Comparison of ENCODE assay signal across 1 cellular context in genomic region chr2:159226608-159227007, GRCh38.
TF ChIP-seq lines count a peak whose summit lies in the region.

No MANE protein-coding gene starts in this region.

TF ChIP-seq in K562, 482 proteins besides CTCF, POLR2A, EP300 and RAD21 (continued from another document):
- TF ChIP-seq, protein P1, sequence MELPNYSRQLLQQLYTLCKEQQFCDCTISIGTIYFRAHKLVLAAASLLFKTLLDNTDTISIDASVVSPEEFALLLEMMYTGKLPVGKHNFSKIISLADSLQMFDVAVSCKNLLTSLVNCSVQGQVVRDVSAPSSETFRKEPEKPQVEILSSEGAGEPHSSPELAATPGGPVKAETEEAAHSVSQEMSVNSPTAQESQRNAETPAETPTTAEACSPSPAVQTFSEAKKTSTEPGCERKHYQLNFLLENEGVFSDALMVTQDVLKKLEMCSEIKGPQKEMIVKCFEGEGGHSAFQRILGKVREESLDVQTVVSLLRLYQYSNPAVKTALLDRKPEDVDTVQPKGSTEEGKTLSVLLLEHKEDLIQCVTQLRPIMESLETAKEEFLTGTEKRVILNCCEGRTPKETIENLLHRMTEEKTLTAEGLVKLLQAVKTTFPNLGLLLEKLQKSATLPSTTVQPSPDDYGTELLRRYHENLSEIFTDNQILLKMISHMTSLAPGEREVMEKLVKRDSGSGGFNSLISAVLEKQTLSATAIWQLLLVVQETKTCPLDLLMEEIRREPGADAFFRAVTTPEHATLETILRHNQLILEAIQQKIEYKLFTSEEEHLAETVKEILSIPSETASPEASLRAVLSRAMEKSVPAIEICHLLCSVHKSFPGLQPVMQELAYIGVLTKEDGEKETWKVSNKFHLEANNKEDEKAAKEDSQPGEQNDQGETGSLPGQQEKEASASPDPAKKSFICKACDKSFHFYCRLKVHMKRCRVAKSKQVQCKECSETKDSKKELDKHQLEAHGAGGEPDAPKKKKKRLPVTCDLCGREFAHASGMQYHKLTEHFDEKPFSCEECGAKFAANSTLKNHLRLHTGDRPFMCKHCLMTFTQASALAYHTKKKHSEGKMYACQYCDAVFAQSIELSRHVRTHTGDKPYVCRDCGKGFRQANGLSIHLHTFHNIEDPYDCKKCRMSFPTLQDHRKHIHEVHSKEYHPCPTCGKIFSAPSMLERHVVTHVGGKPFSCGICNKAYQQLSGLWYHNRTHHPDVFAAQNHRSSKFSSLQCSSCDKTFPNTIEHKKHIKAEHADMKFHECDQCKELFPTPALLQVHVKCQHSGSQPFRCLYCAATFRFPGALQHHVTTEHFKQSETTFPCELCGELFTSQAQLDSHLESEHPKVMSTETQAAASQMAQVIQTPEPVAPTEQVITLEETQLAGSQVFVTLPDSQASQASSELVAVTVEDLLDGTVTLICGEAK (IDR thresholded peaks at IDR 0.05), result peak; percentile 99
- TF ChIP-seq, protein P1 (CRISPR knock-in tag; IDR thresholded peaks at IDR 0.05), result peak; percentile 97
- TF ChIP-seq CBX1 (IDR thresholded peaks at IDR 0.05; ENCODE audit: low read depth) (0 out of 2 replicates have a peak, but pooled peaks have one; percentile 28), NFIC (IDR thresholded peaks at IDR 0.05) (0 out of 2 replicates have a peak, but pooled peaks have one; percentile 11), ZKSCAN1 (IDR thresholded peaks at IDR 0.05; ENCODE audit: low read depth, low read length) (0 out of 2 replicates have a peak, but pooled peaks have one; percentile 30), SMARCC2 (IDR thresholded peaks at IDR 0.05; ENCODE audit: low read depth) (0 out of 2 replicates have a peak, but pooled peaks have one; percentile 16), EP400 (IDR thresholded peaks at IDR 0.05) (0 out of 2 replicates have a peak, but pooled peaks have one; percentile 16), LEF1 (IDR thresholded peaks at IDR 0.05) (0 out of 2 replicates have a peak, but pooled peaks have one; percentile 7), TRIM24 (IDR thresholded peaks at IDR 0.05) (0 out of 4 replicates have a peak, but pooled peaks of 1 of the 2 experiments have one; percentile 44), NR2C2 (CRISPR knock-in tag; IDR thresholded peaks at IDR 0.05) (no peak), NR2C2 (tag; IDR thresholded peaks at IDR 0.05) (peak; percentile 72; the same call in 1 of the 2 replicates), CBFA2T3 (IDR thresholded peaks at IDR 0.05) (peak; percentile 44; the same call in 1 of the 2 replicates), BACH1 (tag; IDR thresholded peaks at IDR 0.05) (0 out of 2 replicates have a peak, but pooled peaks have one; percentile 18), POLR2AphosphoS2 (IDR thresholded peaks at IDR 0.05; ENCODE audit: low read length) (no peak), KLF1 (tag; IDR thresholded peaks at IDR 0.05) (no peak), NR2C1 (IDR thresholded peaks at IDR 0.05) (peak; percentile 57; the same call in 1 of the 2 replicates), NR2C1 (tag; IDR thresholded peaks at IDR 0.05) (peak; percentile 64; the same call in 1 of the 2 replicates), MTA1 (IDR thresholded peaks at IDR 0.05; ENCODE audit: borderline replicate concordance) (no peak), CREM (IDR thresholded peaks at IDR 0.05; ENCODE audit: low read depth) (0 out of 2 replicates have a peak, but pooled peaks have one; percentile 17), DNMT1 (IDR thresholded peaks at IDR 0.05) (no peak)
